8 cellular contexts compared by ENCODE assay signal in the genomic region with DNA sequence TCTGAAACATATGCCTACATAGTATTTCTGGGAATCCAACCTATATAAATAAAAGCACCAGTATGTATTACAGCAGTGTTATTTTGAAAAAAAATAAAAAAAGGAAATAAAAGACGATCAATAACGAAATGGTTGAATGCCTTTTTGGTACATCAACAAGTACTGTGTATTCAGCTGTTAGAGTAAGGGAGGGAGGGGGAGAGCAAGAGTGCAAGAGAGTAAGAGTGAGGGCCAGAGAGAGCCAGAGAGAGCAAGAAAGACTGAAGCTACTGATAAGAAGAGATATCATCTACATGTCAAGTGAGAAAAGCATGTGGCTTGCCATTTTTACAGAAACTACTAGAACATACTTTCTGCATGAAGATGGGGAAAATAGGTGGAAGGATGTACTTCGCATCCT. TPM values are rescaled to one million over a fixed set of nuclear protein-coding genes. Genes with fewer than 3 reads are reported as not detected.
DNase-seq lines count a peak whose midpoint lies in the region; ATAC-seq, FAIRE-seq and TF ChIP-seq lines count a peak whose summit lies in the region.

No MANE protein-coding gene starts in this region.

- no peak for FAIRE-seq in HepG2 (lab: Jason Lieb, UNC)

- H3K27ac Mint-ChIP-seq in type B pancreatic cell, result peak overlapping the region; percentile 4

- H3K9ac ChIP-seq in HepG2 (ENCODE audit: insufficient read depth, low read depth, low read length), result no peak overlapping the region

- H3K27me3 ChIP-seq in HepG2 (ENCODE audit: control insufficient read depth in 1 of 2, insufficient read depth in 2 of 2, low read length in 2 of 2) (no peaks in the 10 kb centered on the region), right lobe of liver (no peaks in the 10 kb centered on the region)

- TF ChIP-seq RAD21 in HepG2 (CRISPR knock-in tag; IDR thresholded peaks at IDR 0.05), result no peak

- H4K20me1 ChIP-seq in HepG2 (ENCODE audit: insufficient read depth, low read length), result no peaks in the 10 kb centered on the region

- no peaks in the 10 kb centered on the region for H3K79me2 ChIP-seq in HepG2 (ENCODE audit: insufficient read depth, low read length)

- POLR2A ChIA-PET in HepG2 (lab: Yijun Ruan, JAX), result no interaction called here

- H3K9me3 Mint-ChIP-seq in type B pancreatic cell, result no peaks in the 10 kb centered on the region

- no peak overlapping the region for H3K27ac ChIP-seq in HepG2 (ENCODE audit: extremely low read length, insufficient read depth, low read length)
- no peak overlapping the region for H3K27ac ChIP-seq in right lobe of liver

- TF ChIP-seq EP300 in HepG2 (IDR thresholded peaks at IDR 0.05; ENCODE audit: low read depth in 2 of 2, low read length in 2 of 2) (no peak), HepG2 (CRISPR knock-in tag; IDR thresholded peaks at IDR 0.05; ENCODE audit: borderline replicate concordance) (no peak)

- no peaks in the 10 kb centered on the region for H3K4me1 Mint-ChIP-seq in type B pancreatic cell (ENCODE audit: unreplicated experiment)

- WGBS in HepG2 (ENCODE audit: low lambda C conversion rate), result 51% methylated on average over 3 of the region's 3 CpGs
- 51% methylated on average over 3 of the region's 3 CpGs for WGBS in right lobe of liver (ENCODE audit: insufficient coverage, low coverage, low lambda C conversion rate, missing lambda C conversion rate)

- BruUV-seq in HepG2 (replicated peaks; lab: Mats Ljungman, UMichigan), result no TSS peak

- no peaks in the 10 kb centered on the region for H3K9me3 ChIP-seq in HepG2 (ENCODE audit: low read length)
- H3K9me3 ChIP-seq in right lobe of liver, result no peaks in the 10 kb centered on the region

- H3K4me3 Mint-ChIP-seq in type B pancreatic cell, result peak overlapping the region; percentile 95

- CTCF ChIA-PET in HepG2 (lab: Yijun Ruan, JAX; ENCODE audit: low intra/inter-chr PET ratio, low total read pairs), result no interaction called here

- H3K4me3 ChIP-seq in HepG2 (replicated peaks in 1 of 3; ENCODE audit: insufficient read depth in 1 of 3, low read depth in 2 of 3, low read length in 3 of 3) (no peak overlapping the region), right lobe of liver (no peak overlapping the region)

- no peaks in the 10 kb centered on the region for H3K36me3 Mint-ChIP-seq in type B pancreatic cell

- TF ChIP-seq POLR2A in HepG2 (IDR thresholded peaks at IDR 0.05; ENCODE audit: insufficient read depth in 1 of 2, low read depth in 2 of 2, low read length in 2 of 2), result no peak
- TF ChIP-seq POLR2A in right lobe of liver (IDR thresholded peaks at IDR 0.05), result no peak

- no peaks in the 10 kb centered on the region for H3K27me3 Mint-ChIP-seq in type B pancreatic cell

- in situ Hi-C loops in HepG2 (cut with HindIII; ENCODE audit: extremely low pct_ligation_motif_present, low pct_unique_long_range_greater_than_20kb), result no loop called here

- intact Hi-C loops in HepG2 (cut with micrococcal nuclease; ENCODE audit: unreplicated experiment) (loop anchor here (5.0 kb wide), 1 partner anchor 213 kb away; no protein-coding TSS in a partner anchor), right lobe of liver (cut with DNase I) (no loop called here)

- no peak for ATAC-seq in HepG2
- ATAC-seq in right lobe of liver, result no peak
- no peak for ATAC-seq in GM21360 (IDR thresholded peaks at IDR 0.05; ENCODE audit: unreplicated experiment)
- no peak for ATAC-seq in HG03457 (IDR thresholded peaks at IDR 0.05; ENCODE audit: unreplicated experiment)

- peak overlapping the region; percentile 77 for H3K4me2 ChIP-seq in HepG2 (ENCODE audit: low read depth, low read length)

- DNase-seq in HepG2 (ENCODE audit: low spot score), result no peak
- no peak for DNase-seq in right lobe of liver
- DNase-seq in NCI-H774 (lab: John Stamatoyannopoulos, UW), result peak; percentile 10
- DNase-seq in dermis blood vessel endothelial cell, result peak; percentile 3
- DNase-seq in type B pancreatic cell (ENCODE audit: extremely low spot score, unreplicated experiment), result no peak
- DNase-seq in NCI-H2171 treated with DMSO at 0.1 percent for 48 hours (lab: John Stamatoyannopoulos, UW), result no peak

- H2AFZ ChIP-seq in HepG2 (ENCODE audit: low read length), result no peak overlapping the region

- no peak for TF ChIP-seq CTCF in HepG2 (CRISPR knock-in tag; IDR thresholded peaks at IDR 0.05)
- TF ChIP-seq CTCF in right lobe of liver (IDR thresholded peaks at IDR 0.05), result no peak
- TF ChIP-seq CTCF in type B pancreatic cell (conservative IDR thresholded peaks at IDR 0.05), result no peak

- H3K4me1 ChIP-seq in HepG2 (ENCODE audit: insufficient read depth, low read length) (peaks cover 13% of the 10 kb centered on the region; the same call in 1 of the 2 replicates), right lobe of liver (no peaks in the 10 kb centered on the region)

- H3K36me3 ChIP-seq in HepG2 (replicated peaks in 1 of 2; ENCODE audit: control insufficient read depth in 1 of 2, insufficient read depth in 2 of 2, low read length in 2 of 2), result no peaks in the 10 kb centered on the region
- H3K36me3 ChIP-seq in right lobe of liver, result no peaks in the 10 kb centered on the region

TF ChIP-seq in HepG2, 621 proteins besides CTCF, POLR2A, EP300 and RAD21:
- TF ChIP-seq, protein P1, sequence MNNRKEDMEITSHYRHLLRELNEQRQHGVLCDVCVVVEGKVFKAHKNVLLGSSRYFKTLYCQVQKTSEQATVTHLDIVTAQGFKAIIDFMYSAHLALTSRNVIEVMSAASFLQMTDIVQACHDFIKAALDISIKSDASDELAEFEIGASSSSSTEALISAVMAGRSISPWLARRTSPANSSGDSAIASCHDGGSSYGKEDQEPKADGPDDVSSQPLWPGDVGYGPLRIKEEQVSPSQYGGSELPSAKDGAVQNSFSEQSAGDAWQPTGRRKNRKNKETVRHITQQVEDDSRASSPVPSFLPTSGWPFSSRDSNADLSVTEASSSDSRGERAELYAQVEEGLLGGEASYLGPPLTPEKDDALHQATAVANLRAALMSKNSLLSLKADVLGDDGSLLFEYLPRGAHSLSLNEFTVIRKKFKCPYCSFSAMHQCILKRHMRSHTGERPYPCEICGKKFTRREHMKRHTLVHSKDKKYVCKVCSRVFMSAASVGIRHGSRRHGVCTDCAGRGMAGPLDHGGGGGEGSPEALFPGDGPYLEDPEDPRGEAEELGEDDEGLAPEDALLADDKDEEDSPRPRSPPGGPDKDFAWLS (CRISPR knock-in tag; IDR thresholded peaks at IDR 0.05; ENCODE audit: borderline replicate concordance), result no peak
- TF ChIP-seq ZNF644 (CRISPR knock-in tag; IDR thresholded peaks at IDR 0.05; ENCODE audit: low read depth), result no peak
- TF ChIP-seq SOX13 (IDR thresholded peaks at IDR 0.05), result no peak
- no peak for TF ChIP-seq SOX13 (CRISPR knock-in tag; conservative IDR thresholded peaks at IDR 0.05 in 1 of 2, IDR thresholded peaks at IDR 0.05 in 1 of 2)
- TF ChIP-seq, protein P2, sequence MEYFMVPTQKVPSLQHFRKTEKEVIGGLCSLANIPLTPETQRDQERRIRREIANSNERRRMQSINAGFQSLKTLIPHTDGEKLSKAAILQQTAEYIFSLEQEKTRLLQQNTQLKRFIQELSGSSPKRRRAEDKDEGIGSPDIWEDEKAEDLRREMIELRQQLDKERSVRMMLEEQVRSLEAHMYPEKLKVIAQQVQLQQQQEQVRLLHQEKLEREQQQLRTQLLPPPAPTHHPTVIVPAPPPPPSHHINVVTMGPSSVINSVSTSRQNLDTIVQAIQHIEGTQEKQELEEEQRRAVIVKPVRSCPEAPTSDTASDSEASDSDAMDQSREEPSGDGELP (IDR thresholded peaks at IDR 0.05; ENCODE audit: borderline replicate concordance, low read depth), result peak; percentile 80; the same call in 1 of the 2 replicates
- TF ChIP-seq ZNF362 (CRISPR knock-in tag; IDR thresholded peaks at IDR 0.05; ENCODE audit: borderline replicate concordance), result no peak
- TF ChIP-seq ELF4 (CRISPR knock-in tag; IDR thresholded peaks at IDR 0.05; ENCODE audit: borderline replicate concordance), result no peak
- TF ChIP-seq ZNF160 (CRISPR knock-in tag; IDR thresholded peaks at IDR 0.05), result no peak
- no peak for TF ChIP-seq ZMYM3 (CRISPR knock-in tag; IDR thresholded peaks at IDR 0.05)

RNA-seq across cellular contexts. Expression of gene SPIN4, which starts 1.8 kb away (rescaled TPM):
- 2.6 and 3.9 TPM in 2 replicates for total RNA-seq in HepG2 (2016; rRNA removed; fragmentation: Illumina TruSeq; extraction: Trizol)
- 0.18 and 0.20 TPM in 2 replicates for total RNA-seq in HepG2 (2016; cell fraction: cytosol; rRNA removed; fragmentation: Illumina TruSeq; extraction: Trizol; ENCODE audit: low read depth)
- 2.7 and 3.1 TPM in 2 replicates for total RNA-seq in HepG2 (2016; cell fraction: insoluble cytoplasmic fraction; rRNA removed; fragmentation: Illumina TruSeq; extraction: Trizol)
- 0.72 and 0.83 TPM in 2 replicates for total RNA-seq in HepG2 (2016; cell fraction: membrane; rRNA removed; fragmentation: Illumina TruSeq; extraction: Trizol)
- total RNA-seq in HepG2 (2016; cell fraction: nucleus; rRNA removed; fragmentation: Illumina TruSeq; extraction: Trizol), result 2.5 and 2.6 TPM in 2 replicates
- 1.8 and 1.9 TPM in 2 replicates for polyA plus RNA-seq in HepG2 (2011; rRNA removed)
- 0.95 and 1.3 TPM in 2 replicates for polyA plus RNA-seq in HepG2 (2011; cell fraction: cytosol; rRNA removed)
- polyA plus RNA-seq in HepG2 (2011; cell fraction: nucleus; rRNA removed), result 1.3 and 1.6 TPM in 2 replicates
- polyA plus RNA-seq in HepG2 (2012), result 1.3 and 1.8 TPM in 2 replicates
- 0.05 and 0.09 TPM in 2 replicates for polyA plus RNA-seq in HepG2 (2016; cell fraction: cytosol; fragmentation: Illumina TruSeq; extraction: Trizol; ENCODE audit: low read depth)
- polyA plus RNA-seq in HepG2 (2016; cell fraction: insoluble cytoplasmic fraction; fragmentation: Illumina TruSeq; extraction: Trizol; ENCODE audit: low read depth), result 5.8 and 6.6 TPM in 2 replicates
- polyA plus RNA-seq in HepG2 (2016; cell fraction: membrane; fragmentation: Illumina TruSeq; extraction: Trizol; ENCODE audit: low read depth), result 0.62 and 0.66 TPM in 2 replicates
- 3.7 and 4.7 TPM in 2 replicates for polyA plus RNA-seq in HepG2 (2016; cell fraction: nucleus; fragmentation: Illumina TruSeq; extraction: Trizol; ENCODE audit: insufficient read depth, low read depth)
- polyA minus RNA-seq in HepG2 (2011; rRNA and poly(A)+ RNA removed; ENCODE audit: low replicate concordance), result 3.2 and 7.2 TPM in 2 replicates
- polyA minus RNA-seq in HepG2 (2011; cell fraction: cytosol; rRNA and poly(A)+ RNA removed), result 2.1 and 2.4 TPM in 2 replicates
- polyA minus RNA-seq in HepG2 (2011; cell fraction: nucleus; rRNA and poly(A)+ RNA removed), result 4.1 and 4.5 TPM in 2 replicates
- 1 to 10 TPM in 5 of 6 experiments, under 1 TPM in 1; 0.93 to 3.4 (median 1.6) TPM for total RNA-seq in right lobe of liver
- total RNA-seq in dermis blood vessel endothelial cell, result 8.8 and 14.4 TPM in 2 replicates
- total RNA-seq in type B pancreatic cell (ENCODE audit: low replicate concordance), result 6.4 and 8.4 TPM in 2 replicates

Comparison
In these comparisons a context has a peak if more than half of its experiments do, and no peak if none do; other contexts are left out.
1. DNase-seq: peak in NCI-H774 (single experiment) and dermis blood vessel endothelial cell (single experiment); none in HepG2 (single experiment), right lobe of liver (0 of 3), type B pancreatic cell (single experiment) and NCI-H2171 treated with DMSO at 0.1 percent for 48 hours (single experiment).